Comparison of ENCODE assay signal across 6 cellular contexts in genomic region chr17:7158454-7158853, GRCh38. TPM values are rescaled to one million over a fixed set of nuclear protein-coding genes. Genes with fewer than 3 reads are reported as not detected.
"Had no signal": no experiment of that assay in that cellular context is flagged by ENCODE, and none has a peak within 500 bp of the region (broad histone marks: within the 10 kb centered on the region; RNA-seq: fewer than 3 reads in every experiment).

No MANE protein-coding gene starts in this region.

RNA-seq across cellular contexts. Expression of gene ASGR1, which starts 20.7 kb away (rescaled TPM):
- total RNA-seq: M059J, RPMI7951 had no signal

RNA-seq across cellular contexts. Expression of gene ASGR2, which starts 43.8 kb away (rescaled TPM):
- total RNA-seq: K562, M059J, OCI-LY7, PC-9, RPMI7951, SJSA1 had no signal
